11 cellular contexts compared by ENCODE assay signal in genomic region chr19:17329061-17329767, GRCh38. TPM values are rescaled to one million over a fixed set of nuclear protein-coding genes. Genes with fewer than 3 reads are reported as not detected.
DNase-seq lines count a peak whose midpoint lies in the region; ATAC-seq and TF ChIP-seq lines count a peak whose summit lies in the region.
"Had no signal": no experiment of that assay in that cellular context is flagged by ENCODE, and none has a peak within 500 bp of the region (broad histone marks: within the 10 kb centered on the region; RNA-seq: fewer than 3 reads in every experiment).

No MANE protein-coding gene starts in this region.

- no peaks in the 10 kb centered on the region for H3K9me3 Mint-ChIP-seq in naive B cell
- H3K9me3 Mint-ChIP-seq: nephron had no signal

- TF ChIP-seq CTCF in C4-2B (conservative IDR thresholded peaks at IDR 0.05) (no peak), colonic mucosa (IDR thresholded peaks at IDR 0.05) (no peak), sigmoid colon (IDR thresholded peaks at IDR 0.05) (no peak)

- H3K9ac ChIP-seq in HUES48 (ENCODE audit: low read depth, low read length), result no peak overlapping the region
- H3K9ac ChIP-seq in colonic mucosa (ENCODE audit: low read depth in 2 of 2, low read length in 2 of 2), result peak overlapping the region in 1 of 2 donors; percentile 24

- 16 to 27% methylated on average over 69 of the region's 69 CpGs for WGBS in sigmoid colon, 2 donors

- no peak overlapping the region for H3K27ac Mint-ChIP-seq in naive B cell
- H3K27ac Mint-ChIP-seq: nephron had no signal

- no peak for TF ChIP-seq EP300 in sigmoid colon (IDR thresholded peaks at IDR 0.05)

- no peak for TF ChIP-seq POLR2A in sigmoid colon (IDR thresholded peaks at IDR 0.05)

- intact Hi-C loops in colonic mucosa (cut with DNase I) (no loop called here), sigmoid colon (cut with DNase I) (no loop called here)

- H3K36me3 ChIP-seq in HUES48 (ENCODE audit: control insufficient read depth, insufficient read depth, low read length) (peaks cover 21% of the 10 kb centered on the region), colonic mucosa (no peaks in the 10 kb centered on the region), sigmoid colon (peaks cover 0 to 8% (median 0%) of the 10 kb centered on the region in 4 donors)

- H3K27ac ChIP-seq in C4-2B (peak overlapping the region; percentile 81), HUES48 (ENCODE audit: low read depth, low read length) (no peak overlapping the region), colonic mucosa (no peak overlapping the region), sigmoid colon (no peak overlapping the region)

- H3K4me3 Mint-ChIP-seq in naive B cell, result peak overlapping the region; percentile 35 to 84 (median 66)

- peaks cover 12 to 17% (median 17%) of the 10 kb centered on the region in 3 donors for H3K4me1 Mint-ChIP-seq in naive B cell

- ATAC-seq in naive B cell (ENCODE audit: low read depth in 2 of 2), result peak; percentile 10 to 31

- DNase-seq in colonic mucosa (no peak), naive B cell (no peak), sigmoid colon (no peak), NCI-H2227 (lab: John Stamatoyannopoulos, UW; ENCODE audit: unreplicated experiment) (no peak), HuH-7 (ENCODE audit: low spot score) (no peak), germinal center (ENCODE audit: low spot score) (no peak)
- DNase-seq: DMS79 treated with DMSO at 0.1 percent for 48 hours, NCI-H1694 treated with DMSO at 0.1 percent for 48 hours had no signal

- no peaks in the 10 kb centered on the region for H3K9me3 ChIP-seq in HUES48 (ENCODE audit: control insufficient read depth, insufficient read depth, low read length)
- H3K9me3 ChIP-seq in colonic mucosa, result no peaks in the 10 kb centered on the region
- H3K9me3 ChIP-seq in sigmoid colon, result no peaks in the 10 kb centered on the region

- H3K27me3 Mint-ChIP-seq in naive B cell, result peaks cover 0 to 21% (median 16%) of the 10 kb centered on the region in 3 donors

- no peaks in the 10 kb centered on the region for H3K36me3 Mint-ChIP-seq in naive B cell

- H3K4me1 ChIP-seq in HUES48 (ENCODE audit: control insufficient read depth, insufficient read depth, low read length) (0 out of 2 replicates have a peak, but pooled peaks cover 3% of the 10 kb centered on the region), colonic mucosa (peaks cover 18% of the 10 kb centered on the region), sigmoid colon (peaks cover 0 to 33% (median 26%) of the 10 kb centered on the region in 4 donors)

- peak overlapping the region; percentile 51 for H3K4me3 ChIP-seq in HUES48 (ENCODE audit: low read depth, low read length)
- H3K4me3 ChIP-seq in colonic mucosa, result peak overlapping the region; percentile 53
- peak overlapping the region in 2 of 4 donors; percentile 38 for H3K4me3 ChIP-seq in sigmoid colon

- H3K27me3 ChIP-seq in HUES48 (ENCODE audit: control insufficient read depth, insufficient read depth, low read length) (no peaks in the 10 kb centered on the region; the same call in 1 of the 2 replicates), colonic mucosa (peaks cover 10% of the 10 kb centered on the region), sigmoid colon (peaks cover 5 to 47% (median 27%) of the 10 kb centered on the region in 3 donors)

RNA-seq across cellular contexts. Expression of gene ANO8, which starts 5.4 kb away (rescaled TPM):
- total RNA-seq in colonic mucosa (10 to 100 TPM in 1 of 2 donors, 1 to 10 TPM in 1; 8.9 to 13.7 TPM), sigmoid colon (10 to 100 TPM in 1 of 4 donors, 1 to 10 TPM in 3; 2.0 to 10.5 (median 2.7) TPM)
- polyA plus RNA-seq in naive B cell (ENCODE audit: low read depth in 6 of 6) (not detected), sigmoid colon (1 to 10 TPM in 2 of 3 donors, under 1 TPM in 1; 0.46 to 5.4 (median 1.2) TPM)

RNA-seq across cellular contexts. Expression of gene GTPBP3, which starts 8.1 kb away (rescaled TPM):
- total RNA-seq in colonic mucosa, result 10 to 100 TPM; 15.4 to 26.9 TPM
- polyA plus RNA-seq in naive B cell (ENCODE audit: low read depth in 6 of 6), result 1 to 10 TPM; 5.6 to 9.7 (median 6.8) TPM
- 10 to 100 TPM in 3 of 4 donors, 1 to 10 TPM in 1; 4.6 to 22.2 (median 15.4) TPM for total RNA-seq in sigmoid colon
- 10 to 100 TPM in 1 of 3 donors, 1 to 10 TPM in 2; 3.7 to 16.0 (median 4.8) TPM for polyA plus RNA-seq in sigmoid colon

RNA-seq across cellular contexts. Expression of gene DDA1, which starts 19.9 kb away (rescaled TPM):
- 10 to 100 TPM; 39.1 to 45.0 TPM for total RNA-seq in colonic mucosa
- polyA plus RNA-seq in naive B cell (ENCODE audit: low read depth in 6 of 6), result 10 to 100 TPM; 16.2 to 25.0 (median 22.6) TPM
- 10 to 100 TPM in 2 of 4 donors, 1 to 10 TPM in 2; 6.1 to 10.3 (median 8.7) TPM for total RNA-seq in sigmoid colon
- polyA plus RNA-seq in sigmoid colon, result 100 to 1,000 TPM in 1 of 3 donors, 10 to 100 TPM in 2; 57.1 to 101 (median 82.6) TPM

RNA-seq across cellular contexts. Expression of gene MRPL34, which starts 23.5 kb away (rescaled TPM):
- total RNA-seq in colonic mucosa (100 to 1,000 TPM; 127 to 184 TPM), sigmoid colon (100 to 1,000 TPM; 174 to 390 (median 267) TPM)
- polyA plus RNA-seq in naive B cell (ENCODE audit: low read depth in 6 of 6) (100 to 1,000 TPM; 121 to 189 (median 160) TPM), sigmoid colon (100 to 1,000 TPM; 217 to 476 (median 275) TPM)

RNA-seq across cellular contexts. Expression of gene ABHD8, which starts 26.0 kb away (rescaled TPM):
- total RNA-seq in colonic mucosa (1 to 10 TPM; 4.3 to 5.2 TPM), sigmoid colon (10 to 100 TPM; 15.5 to 21.9 (median 18.8) TPM)
- polyA plus RNA-seq in naive B cell (ENCODE audit: low read depth in 6 of 6) (1 to 10 TPM; 6.4 to 8.6 (median 7.4) TPM), sigmoid colon (1 to 10 TPM; 4.2 to 9.0 (median 7.4) TPM)
